2 cellular contexts compared by ENCODE assay signal in the genomic region with DNA sequence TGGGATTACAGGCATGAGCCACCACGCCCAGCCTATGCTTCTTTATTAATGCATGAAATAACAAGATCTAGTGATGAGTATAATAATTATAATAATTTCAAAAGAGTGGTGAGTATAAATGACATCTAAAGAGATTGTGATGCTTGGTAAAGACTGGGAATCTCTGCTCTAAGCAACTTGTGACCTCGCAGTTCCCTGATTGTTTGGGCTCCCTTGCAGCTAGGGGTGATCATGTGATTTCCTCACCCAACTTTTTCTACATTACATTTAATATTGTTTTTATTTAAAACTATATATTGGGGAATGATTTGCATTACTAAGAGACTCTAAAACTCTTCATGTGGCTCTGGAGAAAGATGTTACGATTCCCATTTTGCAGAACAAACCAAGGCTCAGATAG.
TF ChIP-seq lines count a peak whose summit lies in the region.

No MANE protein-coding gene starts in this region.

TF ChIP-seq in A549, 52 proteins besides CTCF, POLR2A, EP300 and RAD21 (continued from another document):
- TF ChIP-seq, protein P1, sequence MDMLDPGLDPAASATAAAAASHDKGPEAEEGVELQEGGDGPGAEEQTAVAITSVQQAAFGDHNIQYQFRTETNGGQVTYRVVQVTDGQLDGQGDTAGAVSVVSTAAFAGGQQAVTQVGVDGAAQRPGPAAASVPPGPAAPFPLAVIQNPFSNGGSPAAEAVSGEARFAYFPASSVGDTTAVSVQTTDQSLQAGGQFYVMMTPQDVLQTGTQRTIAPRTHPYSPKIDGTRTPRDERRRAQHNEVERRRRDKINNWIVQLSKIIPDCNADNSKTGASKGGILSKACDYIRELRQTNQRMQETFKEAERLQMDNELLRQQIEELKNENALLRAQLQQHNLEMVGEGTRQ (IDR thresholded peaks at IDR 0.05) = 0 out of 2 replicates have a peak, but pooled peaks have one; percentile 33
- TF ChIP-seq GATA3 (IDR thresholded peaks at IDR 0.05; ENCODE audit: borderline replicate concordance) (no peak), TFCP2L1 (CRISPR knock-in tag; IDR thresholded peaks at IDR 0.05) (no peak), CEBPB (IDR thresholded peaks at IDR 0.05) (no peak), POLR2AphosphoS2 (conservative IDR thresholded peaks at IDR 0.05; ENCODE audit: low read length) (no peak), HOXB5 (CRISPR knock-in tag; IDR thresholded peaks at IDR 0.05) (no peak)
TF ChIP-seq in A549: peak in this region for 1.

TF ChIP-seq in K562, 482 proteins besides CTCF, POLR2A, EP300 and RAD21 (continues in another document):
- TF ChIP-seq, protein P1 (CRISPR knock-in tag; IDR thresholded peaks at IDR 0.05) = 0 out of 2 replicates have a peak, but pooled peaks have one; percentile 16
- TF ChIP-seq ELF2 (CRISPR knock-in tag; IDR thresholded peaks at IDR 0.05) = no peak
- TF ChIP-seq, protein P2, sequence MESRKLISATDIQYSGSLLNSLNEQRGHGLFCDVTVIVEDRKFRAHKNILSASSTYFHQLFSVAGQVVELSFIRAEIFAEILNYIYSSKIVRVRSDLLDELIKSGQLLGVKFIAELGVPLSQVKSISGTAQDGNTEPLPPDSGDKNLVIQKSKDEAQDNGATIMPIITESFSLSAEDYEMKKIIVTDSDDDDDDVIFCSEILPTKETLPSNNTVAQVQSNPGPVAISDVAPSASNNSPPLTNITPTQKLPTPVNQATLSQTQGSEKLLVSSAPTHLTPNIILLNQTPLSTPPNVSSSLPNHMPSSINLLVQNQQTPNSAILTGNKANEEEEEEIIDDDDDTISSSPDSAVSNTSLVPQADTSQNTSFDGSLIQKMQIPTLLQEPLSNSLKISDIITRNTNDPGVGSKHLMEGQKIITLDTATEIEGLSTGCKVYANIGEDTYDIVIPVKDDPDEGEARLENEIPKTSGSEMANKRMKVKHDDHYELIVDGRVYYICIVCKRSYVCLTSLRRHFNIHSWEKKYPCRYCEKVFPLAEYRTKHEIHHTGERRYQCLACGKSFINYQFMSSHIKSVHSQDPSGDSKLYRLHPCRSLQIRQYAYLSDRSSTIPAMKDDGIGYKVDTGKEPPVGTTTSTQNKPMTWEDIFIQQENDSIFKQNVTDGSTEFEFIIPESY (CRISPR knock-in tag; IDR thresholded peaks at IDR 0.05) = no peak
- TF ChIP-seq POLR2B (IDR thresholded peaks at IDR 0.05; ENCODE audit: low read depth, partially characterized antibody) = no peak
- TF ChIP-seq, protein P3, sequence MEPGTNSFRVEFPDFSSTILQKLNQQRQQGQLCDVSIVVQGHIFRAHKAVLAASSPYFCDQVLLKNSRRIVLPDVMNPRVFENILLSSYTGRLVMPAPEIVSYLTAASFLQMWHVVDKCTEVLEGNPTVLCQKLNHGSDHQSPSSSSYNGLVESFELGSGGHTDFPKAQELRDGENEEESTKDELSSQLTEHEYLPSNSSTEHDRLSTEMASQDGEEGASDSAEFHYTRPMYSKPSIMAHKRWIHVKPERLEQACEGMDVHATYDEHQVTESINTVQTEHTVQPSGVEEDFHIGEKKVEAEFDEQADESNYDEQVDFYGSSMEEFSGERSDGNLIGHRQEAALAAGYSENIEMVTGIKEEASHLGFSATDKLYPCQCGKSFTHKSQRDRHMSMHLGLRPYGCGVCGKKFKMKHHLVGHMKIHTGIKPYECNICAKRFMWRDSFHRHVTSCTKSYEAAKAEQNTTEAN (CRISPR knock-in tag; IDR thresholded peaks at IDR 0.05) = no peak
- TF ChIP-seq, protein P4, sequence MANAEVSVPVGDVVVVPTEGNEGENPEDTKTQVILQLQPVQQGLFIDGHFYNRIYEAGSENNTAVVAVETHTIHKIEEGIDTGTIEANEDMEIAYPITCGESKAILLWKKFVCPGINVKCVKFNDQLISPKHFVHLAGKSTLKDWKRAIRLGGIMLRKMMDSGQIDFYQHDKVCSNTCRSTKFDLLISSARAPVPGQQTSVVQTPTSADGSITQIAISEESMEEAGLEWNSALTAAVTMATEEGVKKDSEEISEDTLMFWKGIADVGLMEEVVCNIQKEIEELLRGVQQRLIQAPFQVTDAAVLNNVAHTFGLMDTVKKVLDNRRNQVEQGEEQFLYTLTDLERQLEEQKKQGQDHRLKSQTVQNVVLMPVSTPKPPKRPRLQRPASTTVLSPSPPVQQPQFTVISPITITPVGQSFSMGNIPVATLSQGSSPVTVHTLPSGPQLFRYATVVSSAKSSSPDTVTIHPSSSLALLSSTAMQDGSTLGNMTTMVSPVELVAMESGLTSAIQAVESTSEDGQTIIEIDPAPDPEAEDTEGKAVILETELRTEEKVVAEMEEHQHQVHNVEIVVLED (CRISPR knock-in tag; IDR thresholded peaks at IDR 0.05) = no peak
- peak; percentile 43 to 47; a peak in 2 of 4 replicates for TF ChIP-seq TRIM24 (IDR thresholded peaks at IDR 0.05)
- TF ChIP-seq HDAC3 (IDR thresholded peaks at IDR 0.05; ENCODE audit: borderline replicate concordance, partially characterized antibody) = no peak
- TF ChIP-seq, protein P5, sequence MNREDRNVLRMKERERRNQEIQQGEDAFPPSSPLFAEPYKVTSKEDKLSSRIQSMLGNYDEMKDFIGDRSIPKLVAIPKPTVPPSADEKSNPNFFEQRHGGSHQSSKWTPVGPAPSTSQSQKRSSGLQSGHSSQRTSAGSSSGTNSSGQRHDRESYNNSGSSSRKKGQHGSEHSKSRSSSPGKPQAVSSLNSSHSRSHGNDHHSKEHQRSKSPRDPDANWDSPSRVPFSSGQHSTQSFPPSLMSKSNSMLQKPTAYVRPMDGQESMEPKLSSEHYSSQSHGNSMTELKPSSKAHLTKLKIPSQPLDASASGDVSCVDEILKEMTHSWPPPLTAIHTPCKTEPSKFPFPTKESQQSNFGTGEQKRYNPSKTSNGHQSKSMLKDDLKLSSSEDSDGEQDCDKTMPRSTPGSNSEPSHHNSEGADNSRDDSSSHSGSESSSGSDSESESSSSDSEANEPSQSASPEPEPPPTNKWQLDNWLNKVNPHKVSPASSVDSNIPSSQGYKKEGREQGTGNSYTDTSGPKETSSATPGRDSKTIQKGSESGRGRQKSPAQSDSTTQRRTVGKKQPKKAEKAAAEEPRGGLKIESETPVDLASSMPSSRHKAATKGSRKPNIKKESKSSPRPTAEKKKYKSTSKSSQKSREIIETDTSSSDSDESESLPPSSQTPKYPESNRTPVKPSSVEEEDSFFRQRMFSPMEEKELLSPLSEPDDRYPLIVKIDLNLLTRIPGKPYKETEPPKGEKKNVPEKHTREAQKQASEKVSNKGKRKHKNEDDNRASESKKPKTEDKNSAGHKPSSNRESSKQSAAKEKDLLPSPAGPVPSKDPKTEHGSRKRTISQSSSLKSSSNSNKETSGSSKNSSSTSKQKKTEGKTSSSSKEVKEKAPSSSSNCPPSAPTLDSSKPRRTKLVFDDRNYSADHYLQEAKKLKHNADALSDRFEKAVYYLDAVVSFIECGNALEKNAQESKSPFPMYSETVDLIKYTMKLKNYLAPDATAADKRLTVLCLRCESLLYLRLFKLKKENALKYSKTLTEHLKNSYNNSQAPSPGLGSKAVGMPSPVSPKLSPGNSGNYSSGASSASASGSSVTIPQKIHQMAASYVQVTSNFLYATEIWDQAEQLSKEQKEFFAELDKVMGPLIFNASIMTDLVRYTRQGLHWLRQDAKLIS (CRISPR knock-in tag; IDR thresholded peaks at IDR 0.05) = no peak
- TF ChIP-seq, protein P6, sequence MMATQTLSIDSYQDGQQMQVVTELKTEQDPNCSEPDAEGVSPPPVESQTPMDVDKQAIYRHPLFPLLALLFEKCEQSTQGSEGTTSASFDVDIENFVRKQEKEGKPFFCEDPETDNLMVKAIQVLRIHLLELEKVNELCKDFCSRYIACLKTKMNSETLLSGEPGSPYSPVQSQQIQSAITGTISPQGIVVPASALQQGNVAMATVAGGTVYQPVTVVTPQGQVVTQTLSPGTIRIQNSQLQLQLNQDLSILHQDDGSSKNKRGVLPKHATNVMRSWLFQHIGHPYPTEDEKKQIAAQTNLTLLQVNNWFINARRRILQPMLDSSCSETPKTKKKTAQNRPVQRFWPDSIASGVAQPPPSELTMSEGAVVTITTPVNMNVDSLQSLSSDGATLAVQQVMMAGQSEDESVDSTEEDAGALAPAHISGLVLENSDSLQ (IDR thresholded peaks at IDR 0.05) = no peak
- no peak for TF ChIP-seq ZNF253 (CRISPR knock-in tag; conservative IDR thresholded peaks at IDR 0.05)
- peak; percentile 79 for TF ChIP-seq TRIM28 (IDR thresholded peaks at IDR 0.05)
- TF ChIP-seq, protein P7, sequence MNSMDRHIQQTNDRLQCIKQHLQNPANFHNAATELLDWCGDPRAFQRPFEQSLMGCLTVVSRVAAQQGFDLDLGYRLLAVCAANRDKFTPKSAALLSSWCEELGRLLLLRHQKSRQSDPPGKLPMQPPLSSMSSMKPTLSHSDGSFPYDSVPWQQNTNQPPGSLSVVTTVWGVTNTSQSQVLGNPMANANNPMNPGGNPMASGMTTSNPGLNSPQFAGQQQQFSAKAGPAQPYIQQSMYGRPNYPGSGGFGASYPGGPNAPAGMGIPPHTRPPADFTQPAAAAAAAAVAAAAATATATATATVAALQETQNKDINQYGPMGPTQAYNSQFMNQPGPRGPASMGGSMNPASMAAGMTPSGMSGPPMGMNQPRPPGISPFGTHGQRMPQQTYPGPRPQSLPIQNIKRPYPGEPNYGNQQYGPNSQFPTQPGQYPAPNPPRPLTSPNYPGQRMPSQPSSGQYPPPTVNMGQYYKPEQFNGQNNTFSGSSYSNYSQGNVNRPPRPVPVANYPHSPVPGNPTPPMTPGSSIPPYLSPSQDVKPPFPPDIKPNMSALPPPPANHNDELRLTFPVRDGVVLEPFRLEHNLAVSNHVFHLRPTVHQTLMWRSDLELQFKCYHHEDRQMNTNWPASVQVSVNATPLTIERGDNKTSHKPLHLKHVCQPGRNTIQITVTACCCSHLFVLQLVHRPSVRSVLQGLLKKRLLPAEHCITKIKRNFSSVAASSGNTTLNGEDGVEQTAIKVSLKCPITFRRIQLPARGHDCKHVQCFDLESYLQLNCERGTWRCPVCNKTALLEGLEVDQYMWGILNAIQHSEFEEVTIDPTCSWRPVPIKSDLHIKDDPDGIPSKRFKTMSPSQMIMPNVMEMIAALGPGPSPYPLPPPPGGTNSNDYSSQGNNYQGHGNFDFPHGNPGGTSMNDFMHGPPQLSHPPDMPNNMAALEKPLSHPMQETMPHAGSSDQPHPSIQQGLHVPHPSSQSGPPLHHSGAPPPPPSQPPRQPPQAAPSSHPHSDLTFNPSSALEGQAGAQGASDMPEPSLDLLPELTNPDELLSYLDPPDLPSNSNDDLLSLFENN (IDR thresholded peaks at IDR 0.05; ENCODE audit: low read depth in 2 of 2, low read length in 2 of 2) = no peak
- no peak for TF ChIP-seq PPARD (CRISPR knock-in tag; IDR thresholded peaks at IDR 0.05)
- TF ChIP-seq, protein P8, sequence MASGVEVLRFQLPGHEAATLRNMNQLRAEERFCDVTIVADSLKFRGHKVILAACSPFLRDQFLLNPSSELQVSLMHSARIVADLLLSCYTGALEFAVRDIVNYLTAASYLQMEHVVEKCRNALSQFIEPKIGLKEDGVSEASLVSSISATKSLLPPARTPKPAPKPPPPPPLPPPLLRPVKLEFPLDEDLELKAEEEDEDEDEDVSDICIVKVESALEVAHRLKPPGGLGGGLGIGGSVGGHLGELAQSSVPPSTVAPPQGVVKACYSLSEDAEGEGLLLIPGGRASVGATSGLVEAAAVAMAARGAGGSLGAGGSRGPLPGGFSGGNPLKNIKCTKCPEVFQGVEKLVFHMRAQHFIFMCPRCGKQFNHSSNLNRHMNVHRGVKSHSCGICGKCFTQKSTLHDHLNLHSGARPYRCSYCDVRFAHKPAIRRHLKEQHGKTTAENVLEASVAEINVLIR (CRISPR knock-in tag; IDR thresholded peaks at IDR 0.05) = no peak
- 0 out of 2 replicates have a peak, but pooled peaks have one; percentile 53 for TF ChIP-seq CBX5 (IDR thresholded peaks at IDR 0.05; ENCODE audit: borderline replicate concordance, low read depth)
- no peak for TF ChIP-seq GATA2 (CRISPR knock-in tag; IDR thresholded peaks at IDR 0.05)
- no peak for TF ChIP-seq ZBTB1 (CRISPR knock-in tag; IDR thresholded peaks at IDR 0.05; ENCODE audit: borderline replicate concordance, low read depth)
- TF ChIP-seq ZNF431 (CRISPR knock-in tag; IDR thresholded peaks at IDR 0.05) = no peak
- no peak for TF ChIP-seq ZKSCAN3 (CRISPR knock-in tag; IDR thresholded peaks at IDR 0.05)
- TF ChIP-seq CBX3 (IDR thresholded peaks at IDR 0.05; ENCODE audit: borderline replicate concordance in 1 of 2, low read length in 2 of 2) = peak in 1 of 2 experiments; percentile 97; a peak in 2 of 3 replicates
- no peak for TF ChIP-seq TAF15 (IDR thresholded peaks at IDR 0.05; ENCODE audit: low read depth, low read length)
- TF ChIP-seq XRCC4 (IDR thresholded peaks at IDR 0.05; ENCODE audit: extremely low read depth, insufficient read depth, insufficient read length) = no peak
- TF ChIP-seq ZNF146 (CRISPR knock-in tag; IDR thresholded peaks at IDR 0.05; ENCODE audit: unreplicated experiment) = no peak
- TF ChIP-seq POLR2AphosphoS2 (IDR thresholded peaks at IDR 0.05; ENCODE audit: low read length) = no peak
- TF ChIP-seq, protein P9, sequence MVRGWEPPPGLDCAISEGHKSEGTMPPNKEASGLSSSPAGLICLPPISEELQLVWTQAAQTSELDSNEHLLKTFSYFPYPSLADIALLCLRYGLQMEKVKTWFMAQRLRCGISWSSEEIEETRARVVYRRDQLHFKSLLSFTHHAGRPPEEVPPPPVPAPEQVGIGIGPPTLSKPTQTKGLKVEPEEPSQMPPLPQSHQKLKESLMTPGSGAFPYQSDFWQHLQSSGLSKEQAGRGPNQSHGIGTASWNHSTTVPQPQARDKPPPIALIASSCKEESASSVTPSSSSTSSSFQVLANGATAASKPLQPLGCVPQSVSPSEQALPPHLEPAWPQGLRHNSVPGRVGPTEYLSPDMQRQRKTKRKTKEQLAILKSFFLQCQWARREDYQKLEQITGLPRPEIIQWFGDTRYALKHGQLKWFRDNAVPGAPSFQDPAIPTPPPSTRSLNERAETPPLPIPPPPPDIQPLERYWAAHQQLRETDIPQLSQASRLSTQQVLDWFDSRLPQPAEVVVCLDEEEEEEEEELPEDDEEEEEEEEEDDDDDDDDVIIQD (CRISPR knock-in tag; IDR thresholded peaks at IDR 0.05) = no peak
- no peak for TF ChIP-seq CHCHD3 (CRISPR knock-in tag; IDR thresholded peaks at IDR 0.05)
- TF ChIP-seq ZNF77 (CRISPR knock-in tag; IDR thresholded peaks at IDR 0.05) = no peak
- TF ChIP-seq, protein P10, sequence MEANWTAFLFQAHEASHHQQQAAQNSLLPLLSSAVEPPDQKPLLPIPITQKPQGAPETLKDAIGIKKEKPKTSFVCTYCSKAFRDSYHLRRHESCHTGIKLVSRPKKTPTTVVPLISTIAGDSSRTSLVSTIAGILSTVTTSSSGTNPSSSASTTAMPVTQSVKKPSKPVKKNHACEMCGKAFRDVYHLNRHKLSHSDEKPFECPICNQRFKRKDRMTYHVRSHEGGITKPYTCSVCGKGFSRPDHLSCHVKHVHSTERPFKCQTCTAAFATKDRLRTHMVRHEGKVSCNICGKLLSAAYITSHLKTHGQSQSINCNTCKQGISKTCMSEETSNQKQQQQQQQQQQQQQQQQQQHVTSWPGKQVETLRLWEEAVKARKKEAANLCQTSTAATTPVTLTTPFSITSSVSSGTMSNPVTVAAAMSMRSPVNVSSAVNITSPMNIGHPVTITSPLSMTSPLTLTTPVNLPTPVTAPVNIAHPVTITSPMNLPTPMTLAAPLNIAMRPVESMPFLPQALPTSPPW (CRISPR knock-in tag; IDR thresholded peaks at IDR 0.05) = no peak
- TF ChIP-seq, protein P11, sequence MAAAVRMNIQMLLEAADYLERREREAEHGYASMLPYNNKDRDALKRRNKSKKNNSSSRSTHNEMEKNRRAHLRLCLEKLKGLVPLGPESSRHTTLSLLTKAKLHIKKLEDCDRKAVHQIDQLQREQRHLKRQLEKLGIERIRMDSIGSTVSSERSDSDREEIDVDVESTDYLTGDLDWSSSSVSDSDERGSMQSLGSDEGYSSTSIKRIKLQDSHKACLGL (CRISPR knock-in tag; IDR thresholded peaks at IDR 0.05; ENCODE audit: borderline replicate concordance, poor library complexity, severe bottlenecking) = no peak
- no peak for TF ChIP-seq FUS (optimal IDR thresholded peaks at IDR 0.05; ENCODE audit: low read depth, low read length)
- TF ChIP-seq SRF (CRISPR knock-in tag; IDR thresholded peaks at IDR 0.05) = no peak
